In the genomic region with DNA sequence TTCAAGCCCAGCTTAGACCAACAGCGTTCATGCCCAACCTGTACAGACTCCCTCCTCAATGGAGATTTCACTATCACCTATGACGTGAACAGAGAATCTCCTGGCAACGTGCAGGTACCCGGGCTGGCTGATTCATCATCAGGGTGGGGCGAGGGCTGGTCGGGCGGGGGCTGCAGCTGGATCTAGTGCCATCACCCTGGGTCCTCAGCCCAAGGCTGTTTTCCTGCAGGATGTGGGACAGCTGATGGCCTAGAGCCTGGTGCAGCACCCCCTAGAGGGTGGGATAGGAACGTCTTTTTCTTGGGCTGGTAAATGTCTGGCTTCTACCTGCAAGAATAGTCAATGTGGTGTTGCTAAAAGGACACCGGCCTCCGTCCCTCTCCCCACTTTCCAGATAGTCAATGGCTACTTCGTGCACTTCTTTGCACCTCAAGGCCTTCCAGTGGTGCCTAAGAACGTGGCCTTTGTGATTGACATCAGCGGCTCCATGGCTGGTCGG, we compare ENCODE assay signal across 9 cellular contexts. TPM values are rescaled to one million over a fixed set of nuclear protein-coding genes. Genes with fewer than 3 reads are reported as not detected.
DNase-seq lines count a peak whose midpoint lies in the region; ATAC-seq and TF ChIP-seq lines count a peak whose summit lies in the region.
"Had no signal": no experiment of that assay in that cellular context is flagged by ENCODE, and none has a peak within 500 bp of the region (broad histone marks: within the 10 kb centered on the region; RNA-seq: fewer than 3 reads in every experiment).

No MANE protein-coding gene starts in this region.

- ATAC-seq in RWPE2 (ENCODE audit: low read depth) (peak; percentile 82), HG03469 (IDR thresholded peaks at IDR 0.05; ENCODE audit: unreplicated experiment) (no peak)

- H3K27me3 ChIP-seq in RWPE2 (ENCODE audit: insufficient read depth, poor library complexity, severe bottlenecking) (no peaks in the 10 kb centered on the region), ascending aorta (no peaks in the 10 kb centered on the region)

- H3K36me3 ChIP-seq in RWPE2 (ENCODE audit: low read depth) (no peaks in the 10 kb centered on the region), ascending aorta (no peaks in the 10 kb centered on the region)

- H3K27ac ChIP-seq in RWPE2 (ENCODE audit: poor library complexity, severe bottlenecking): no peak overlapping the region
- H3K27ac ChIP-seq in ascending aorta: no peak overlapping the region

- H3K9me3 ChIP-seq in RWPE2 (ENCODE audit: severe bottlenecking): no peaks in the 10 kb centered on the region
- H3K9me3 ChIP-seq in ascending aorta: no peaks in the 10 kb centered on the region

- DNase-seq in stimulated activated CD4-positive, alpha-beta T cell treated with anti-CD3 and anti-CD28 coated beads, Interleukin-2, amount 100 ng/mL, for 24 hours: peak; percentile 21 to 33
- DNase-seq in stimulated activated CD4-positive, alpha-beta T cell treated with anti-CD3 and anti-CD28 coated beads, Interleukin-4, amount 100 ng/mL, for 4 hours: no peak
- DNase-seq in RWPE2 (ENCODE audit: low spot score): peak; percentile 80
- DNase-seq in glomerular endothelial cell (ENCODE audit: extremely low read depth, low read depth, low spot score): peak; percentile 9
- no peak for DNase-seq in NCI-H2171 (lab: John Stamatoyannopoulos, UW)
- DNase-seq in ascending aorta (ENCODE audit: low spot score in 2 of 2): no peak
- DNase-seq in NCI-H2227 treated with DMSO at 0.1 percent for 48 hours (lab: John Stamatoyannopoulos, UW): no peak

- H3K4me1 ChIP-seq in RWPE2 (ENCODE audit: insufficient read depth, poor library complexity, severe bottlenecking) (no peaks in the 10 kb centered on the region), ascending aorta (peaks cover 0 to 2% of the 10 kb centered on the region in 2 donors)

- peak; percentile 59 for TF ChIP-seq CTCF in RWPE2 (IDR thresholded peaks at IDR 0.05; ENCODE audit: poor library complexity, severe bottlenecking)
- peak in 1 of 3 experiments; percentile 31 for TF ChIP-seq CTCF in ascending aorta (IDR thresholded peaks at IDR 0.05)

- intact Hi-C loops in ascending aorta (cut with DNase I): no loop called here

- H3K4me3 ChIP-seq in RWPE2 (ENCODE audit: severe bottlenecking) (no peak overlapping the region), ascending aorta (no peak overlapping the region)

RNA-seq across cellular contexts. Expression of a gene that starts 4.4 kb away (rescaled TPM):
- total RNA-seq in glomerular endothelial cell (not detected in 2 replicates), ascending aorta (38.3 TPM)
- total RNA-seq: activated naive CD4-positive, alpha-beta T cell treated with anti-CD3 and anti-CD28 coated beads, Interleukin-2, amount 50 U/mL, for 72 hours had no signal

RNA-seq across cellular contexts. Expression of a gene that starts 21.6 kb away (rescaled TPM):
- total RNA-seq in glomerular endothelial cell: not detected in 2 replicates
- 2.0 TPM for total RNA-seq in ascending aorta
- total RNA-seq: activated naive CD4-positive, alpha-beta T cell treated with anti-CD3 and anti-CD28 coated beads, Interleukin-2, amount 50 U/mL, for 72 hours had no signal

RNA-seq across cellular contexts. Expression of a gene that starts 28.3 kb away (rescaled TPM):
- total RNA-seq in glomerular endothelial cell: 6.3 and 13.7 TPM in 2 replicates
- total RNA-seq in ascending aorta: 11.4 TPM

RNA-seq across cellular contexts. Expression of a gene that starts 31.4 kb away (rescaled TPM):
- 0.29 TPM in 1 of 2 replicates, not detected in the other for total RNA-seq in glomerular endothelial cell
- total RNA-seq in ascending aorta: 9.8 TPM

RNA-seq across cellular contexts. Expression of a gene that starts 35.8 kb away (rescaled TPM):
- total RNA-seq in glomerular endothelial cell: 2.7 TPM in 1 of 2 replicates, not detected in the other
- 132 TPM for total RNA-seq in ascending aorta

Comparison
In these comparisons a context has a peak if more than half of its experiments do, and no peak if none do; other contexts are left out.
1. DNase-seq: peak in stimulated activated CD4-positive, alpha-beta T cell treated with anti-CD3 and anti-CD28 coated beads, Interleukin-2, amount 100 ng/mL, for 24 hours (2 of 2), RWPE2 (single experiment) and glomerular endothelial cell (single experiment); none in stimulated activated CD4-positive, alpha-beta T cell treated with anti-CD3 and anti-CD28 coated beads, Interleukin-4, amount 100 ng/mL, for 4 hours (0 of 2), NCI-H2171 (single experiment), ascending aorta (0 of 2) and NCI-H2227 treated with DMSO at 0.1 percent for 48 hours (single experiment).
2. RNA of a gene that starts 4.4 kb away (total RNA-seq): 38.3 TPM in ascending aorta (single experiment); not detected in glomerular endothelial cell; every median in the first group is over 10 times any median in the second.